In the genomic region with DNA sequence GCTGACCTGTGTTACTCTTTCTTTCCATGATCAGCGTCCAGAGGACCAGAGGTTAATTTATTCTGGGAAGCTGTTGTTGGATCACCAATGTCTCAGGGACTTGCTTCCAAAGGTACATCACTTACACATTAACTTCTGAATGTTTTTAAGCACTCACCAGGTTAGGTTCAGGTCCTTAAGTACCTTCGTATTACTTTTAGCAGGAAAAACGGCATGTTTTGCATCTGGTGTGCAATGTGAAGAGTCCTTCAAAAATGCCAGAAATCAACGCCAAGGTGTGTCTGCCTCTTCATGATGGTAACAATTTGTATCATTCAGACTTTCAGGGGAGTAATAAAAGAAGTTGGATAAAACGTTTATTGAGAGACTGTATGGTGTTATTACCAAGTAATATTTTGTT, we compare ENCODE assay signal across 10 cellular contexts. TPM values are rescaled to one million over a fixed set of nuclear protein-coding genes. Genes with fewer than 3 reads are reported as not detected.
A peak's percentile ranks its signal among the peaks of the same experiment; 100 is the strongest.
DNase-seq lines count a peak whose midpoint lies in the region; ATAC-seq and TF ChIP-seq lines count a peak whose summit lies in the region.
"Had no signal": no experiment of that assay in that cellular context is flagged by ENCODE, and none has a peak within 500 bp of the region (broad histone marks: within the 10 kb centered on the region; RNA-seq: fewer than 3 reads in every experiment).

No MANE protein-coding gene starts in this region.

- no peaks in the 10 kb centered on the region for H3K9me3 ChIP-seq in naive thymus-derived CD4-positive, alpha-beta T cell (ENCODE audit: control insufficient read depth in 2 of 3, low read length in 3 of 3)
- no peaks in the 10 kb centered on the region for H3K9me3 ChIP-seq in mucosa of descending colon

- H3K79me2 ChIP-seq in GM23338 (replicated peaks; ENCODE audit: insufficient read depth), result peaks cover 47% of the 10 kb centered on the region

- peaks cover 19% of the 10 kb centered on the region; the same call in 2 of the 3 replicates for H3K4me1 Mint-ChIP-seq in GM23338
- H3K4me1 Mint-ChIP-seq in naive thymus-derived CD4-positive, alpha-beta T cell, result peaks cover 35 to 77% (median 69%) of the 10 kb centered on the region in 7 donors

- no peak overlapping the region for H3K27ac ChIP-seq in GM23338 (ENCODE audit: low read depth)
- no peak overlapping the region for H3K27ac ChIP-seq in brain microvascular endothelial cell
- H3K27ac ChIP-seq in naive thymus-derived CD4-positive, alpha-beta T cell (ENCODE audit: low read depth, low read length), result peak overlapping the region; percentile 6

- H3K9me3 Mint-ChIP-seq in GM23338, result 0 out of 3 replicates have a peak, but pooled peaks cover 2% of the 10 kb centered on the region
- no peaks in the 10 kb centered on the region for H3K9me3 Mint-ChIP-seq in naive thymus-derived CD4-positive, alpha-beta T cell

- CTCF ChIA-PET in AG04449 (lab: Yijun Ruan, JAX), result no interaction called here
- CTCF ChIA-PET in naive thymus-derived CD4-positive, alpha-beta T cell (lab: Charles Lee), result interaction anchor here (0.6 kb wide), 1 partner anchor 115 kb away, joined by 3 read pairs; no protein-coding TSS in a partner anchor

- H3K4me1 ChIP-seq in GM23338 (ENCODE audit: insufficient read depth), result peaks cover 16% of the 10 kb centered on the region
- peaks cover 24 to 36% of the 10 kb centered on the region in 2 donors for H3K4me1 ChIP-seq in naive thymus-derived CD4-positive, alpha-beta T cell (ENCODE audit: control insufficient read depth in 2 of 2, insufficient read depth in 2 of 2, low read length in 2 of 2)
- H3K4me1 ChIP-seq in mucosa of descending colon (ENCODE audit: low read depth), result peaks cover 22% of the 10 kb centered on the region

- H2AFZ ChIP-seq in GM23338, result no peak overlapping the region

- POLR2A ChIA-PET in AG04449 (lab: Yijun Ruan, JAX), result no interaction called here
- POLR2A ChIA-PET in naive thymus-derived CD4-positive, alpha-beta T cell (lab: Charles Lee), result interaction anchor here (0.9 to 4.0 kb wide), 2 partner anchors 11 to 159 kb away, joined by 3 to 32 read pairs; no protein-coding TSS in a partner anchor

- no peak for TF ChIP-seq CTCF in AG04449 (IDR thresholded peaks at IDR 0.05; ENCODE audit: insufficient read depth, low read length, missing control alignments)
- TF ChIP-seq CTCF in GM23338 (conservative IDR thresholded peaks at IDR 0.05; ENCODE audit: low read depth in 2 of 2), result no peak
- no peak for TF ChIP-seq CTCF in brain microvascular endothelial cell (IDR thresholded peaks at IDR 0.05; ENCODE audit: low read depth, low read length, missing control alignments)
- TF ChIP-seq CTCF in mucosa of descending colon (IDR thresholded peaks at IDR 0.05), result no peak

- in situ Hi-C loops in brain microvascular endothelial cell (cut with HindIII; ENCODE audit: low pct_ligation_motif_present, low sequenced_read_pairs), result no loop called here

- no peak overlapping the region for H3K4me2 ChIP-seq in GM23338

- H3K27me3 Mint-ChIP-seq in GM23338 (ENCODE audit: insufficient read depth, low read depth, poor library complexity), result peaks cover 8% of the 10 kb centered on the region
- H3K27me3 Mint-ChIP-seq in naive thymus-derived CD4-positive, alpha-beta T cell, result no peaks in the 10 kb centered on the region

- H3F3A ChIP-seq in GM23338 (replicated peaks; ENCODE audit: low read depth), result no peaks in the 10 kb centered on the region

- H3K4me3 ChIP-seq in AG04449 (ENCODE audit: low read depth, low read length) (peak overlapping the region; percentile 89), GM23338 (no peak overlapping the region), brain microvascular endothelial cell (ENCODE audit: low read depth, low read length) (peak overlapping the region; percentile 98), mucosa of descending colon (no peak overlapping the region)
- peak overlapping the region; percentile 1 for H3K4me3 ChIP-seq in naive thymus-derived CD4-positive, alpha-beta T cell (ENCODE audit: low read length)

- H3K36me3 ChIP-seq in GM23338 (ENCODE audit: insufficient read depth) (peaks cover 52% of the 10 kb centered on the region), brain microvascular endothelial cell (replicated peaks) (peaks cover 69% of the 10 kb centered on the region), mucosa of descending colon (ENCODE audit: low read depth) (peaks cover 35% of the 10 kb centered on the region)
- peaks cover 0 to 59% (median 39%) of the 10 kb centered on the region in 3 experiments for H3K36me3 ChIP-seq in naive thymus-derived CD4-positive, alpha-beta T cell (ENCODE audit: control insufficient read depth in 2 of 3, insufficient read depth in 3 of 3, low read length in 3 of 3)

- ATAC-seq in GM23338 (no peak), mucosa of descending colon (no peak), HG02759 (IDR thresholded peaks at IDR 0.05; ENCODE audit: unreplicated experiment) (no peak)
- ATAC-seq in naive thymus-derived CD4-positive, alpha-beta T cell, result no peak

- H3K9me2 ChIP-seq in GM23338 (ENCODE audit: insufficient read depth), result no peaks in the 10 kb centered on the region

- intact Hi-C loops in naive thymus-derived CD4-positive, alpha-beta T cell (cut with micrococcal nuclease), result loop anchor here in 1 of 2 donors (2.0 to 10.0 kb wide), 3 partner anchors 16 to 510 kb away; a partner anchor contains a TSS
- intact Hi-C loops in mucosa of descending colon (cut with DNase I, micrococcal nuclease), result no loop called here

- 0 out of 3 replicates have a peak overlapping the region, but pooled peaks have one; percentile 29 for H3K4me3 Mint-ChIP-seq in GM23338
- H3K4me3 Mint-ChIP-seq in naive thymus-derived CD4-positive, alpha-beta T cell, result peak overlapping the region in 8 of 10 donors; percentile 20 to 99 (median 58)

- H4K20me1 ChIP-seq in GM23338 (replicated peaks; ENCODE audit: insufficient read depth), result peaks cover 17% of the 10 kb centered on the region; the same call in 1 of the 2 replicates

- H3K27ac Mint-ChIP-seq in GM23338, result no peak overlapping the region
- peak overlapping the region in 8 of 9 donors; percentile 18 to 97 (median 76) for H3K27ac Mint-ChIP-seq in naive thymus-derived CD4-positive, alpha-beta T cell

- peaks cover 63% of the 10 kb centered on the region for H3K36me3 Mint-ChIP-seq in GM23338 (ENCODE audit: low read depth)
- H3K36me3 Mint-ChIP-seq in naive thymus-derived CD4-positive, alpha-beta T cell, result peaks cover 8 to 61% (median 27%) of the 10 kb centered on the region in 5 donors

- H3K27me3 ChIP-seq in GM23338 (ENCODE audit: insufficient read depth) (no peaks in the 10 kb centered on the region), brain microvascular endothelial cell (replicated peaks) (no peaks in the 10 kb centered on the region)
- no peaks in the 10 kb centered on the region for H3K27me3 ChIP-seq in naive thymus-derived CD4-positive, alpha-beta T cell (ENCODE audit: control insufficient read depth in 2 of 2, insufficient read depth in 2 of 2, low read length in 2 of 2)

- no peak for DNase-seq in AG04449 (ENCODE audit: low read depth, low spot score)
- DNase-seq in GM23338 (ENCODE audit: low spot score), result no peak
- DNase-seq in brain microvascular endothelial cell, result no peak
- no peak for DNase-seq in naive thymus-derived CD4-positive, alpha-beta T cell
- no peak for DNase-seq in amygdala (lab: John Stamatoyannopoulos, UW)
- DNase-seq in mucosa of descending colon, result no peak
- DNase-seq in OCI-M1 (lab: John Stamatoyannopoulos, UW), result no peak
- DNase-seq: amniotic stem cell, SHP77 treated with DMSO at 0.1 percent for 48 hours had no signal

TF ChIP-seq in GM23338, 12 proteins besides CTCF, POLR2A, EP300 and RAD21 (continues in another document):
- TF ChIP-seq STAT1 (IDR thresholded peaks at IDR 0.05; ENCODE audit: unreplicated experiment) (no peak), JUNB (IDR thresholded peaks at IDR 0.05; ENCODE audit: unreplicated experiment) (no peak), ZNF331 (CRISPR knock-in tag; IDR thresholded peaks at IDR 0.05; ENCODE audit: low read depth) (no peak), NANOG (IDR thresholded peaks at IDR 0.05; ENCODE audit: borderline replicate concordance) (no peak), ZNF114 (CRISPR knock-in tag; IDR thresholded peaks at IDR 0.05) (no peak), EZH2phosphoT487 (IDR thresholded peaks at IDR 0.05; ENCODE audit: unreplicated experiment) (no peak)

RNA-seq across cellular contexts. Expression of a gene that starts 3.3 kb away (rescaled TPM):
- total RNA-seq in GM23338 (2014; rRNA removed; shearing (Covaris generic)), result 42.7 and 44.1 TPM in 2 replicates
- 33.6 and 41.1 TPM in 2 replicates for polyA plus RNA-seq in GM23338 (2016; fragmentation: Nextera tagmentation; extraction: Ambion mirVana)
- total RNA-seq in naive thymus-derived CD4-positive, alpha-beta T cell, result 100 to 1,000 TPM; 102 to 226 (median 131) TPM
- polyA plus RNA-seq in naive thymus-derived CD4-positive, alpha-beta T cell, result 10 to 100 TPM; 42.0 to 61.8 TPM
- total RNA-seq in mucosa of descending colon, result 100 to 1,000 TPM; 130 to 165 (median 159) TPM

RNA-seq across cellular contexts. Expression of a gene that starts 26.5 kb away (rescaled TPM):
- not detected in 2 replicates for total RNA-seq in GM23338 (2014; rRNA removed; shearing (Covaris generic))
- 0.12 TPM in 1 of 2 replicates, not detected in the other for polyA plus RNA-seq in GM23338 (2016; fragmentation: Nextera tagmentation; extraction: Ambion mirVana)
- total RNA-seq in naive thymus-derived CD4-positive, alpha-beta T cell, result not detected
- polyA plus RNA-seq in naive thymus-derived CD4-positive, alpha-beta T cell, result under 1 TPM; 0.17 to 0.25 TPM
- total RNA-seq in mucosa of descending colon, result under 1 TPM in 2 of 3 donors, not detected in 1; 0.22 to 0.35 TPM

RNA-seq across cellular contexts. Expression of a gene that starts 54.2 kb away (rescaled TPM):
- 3.9 and 8.1 TPM in 2 replicates for total RNA-seq in GM23338 (2014; rRNA removed; shearing (Covaris generic))
- polyA plus RNA-seq in GM23338 (2016; fragmentation: Nextera tagmentation; extraction: Ambion mirVana), result 1.4 and 2.3 TPM in 2 replicates
- 100 to 1,000 TPM; 380 to 615 (median 394) TPM for total RNA-seq in naive thymus-derived CD4-positive, alpha-beta T cell
- polyA plus RNA-seq in naive thymus-derived CD4-positive, alpha-beta T cell, result 100 to 1,000 TPM in 1 of 2 donors, 10 to 100 TPM in 1; 76.0 to 122 TPM
- total RNA-seq in mucosa of descending colon, result 100 to 1,000 TPM; 110 to 127 (median 113) TPM

Comparison
In these comparisons a context has a peak if more than half of its experiments do, and no peak if none do; other contexts are left out.
1. H3K4me3 ChIP-seq: peak in AG04449 (single experiment), brain microvascular endothelial cell (single experiment) and naive thymus-derived CD4-positive, alpha-beta T cell (single experiment); none in GM23338 (single experiment) and mucosa of descending colon (single experiment).
2. RNA of a gene that starts 54.2 kb away (total RNA-seq): 380 to 615 TPM in naive thymus-derived CD4-positive, alpha-beta T cell and 110 to 127 TPM in mucosa of descending colon; 3.9 to 8.1 TPM in GM23338; every median in the first group is over 10 times any median in the second.